ENCODE assay signal across 11 cellular contexts in genomic region chr11:6297831-6298230, GRCh38. TPM values are rescaled to one million over a fixed set of nuclear protein-coding genes. Genes with fewer than 3 reads are reported as not detected.
DNase-seq lines count a peak whose midpoint lies in the region; ATAC-seq, FAIRE-seq and TF ChIP-seq lines count a peak whose summit lies in the region.
"Had no signal": no experiment of that assay in that cellular context is flagged by ENCODE, and none has a peak within 500 bp of the region (broad histone marks: within the 10 kb centered on the region; RNA-seq: fewer than 3 reads in every experiment).

No MANE protein-coding gene starts in this region.

- peaks cover 27% of the 10 kb centered on the region for H3K27me3 Mint-ChIP-seq in stimulated activated memory B cell treated with anti-CD40 and anti-IgM and Interleukin-4, amounts not matched to agents 10 μg/mL and 1 μg/mL and 100 μg/mL, for 72 hours

- intact Hi-C loops in kidney (cut with DNase I) = no loop called here
- intact Hi-C loops in gastrocnemius medialis (cut with DNase I; ENCODE audit: low total_unique reads) = no loop called here

- no peak overlapping the region for H3K4me3 ChIP-seq in SK-N-SH (ENCODE audit: low read depth in 2 of 2, low read length in 1 of 2)
- H3K4me3 ChIP-seq in kidney (ENCODE audit: low read length in 2 of 2) = no peak overlapping the region
- no peak overlapping the region for H3K4me3 ChIP-seq in gastrocnemius medialis

- in situ Hi-C loops in GM13977 (cut with MboI; ENCODE audit: low pct_unique_long_range_greater_than_20kb, low sequenced_read_pairs, unreplicated experiment) = no loop called here
- in situ Hi-C loops in GM13976 (cut with MboI; ENCODE audit: low sequenced_read_pairs, unreplicated experiment) = no loop called here
- in situ Hi-C loops in gastrocnemius medialis (cut with MboI; ENCODE audit: low sequenced_read_pairs in 4 of 4) = loop anchor here in 1 of 4 donors (10.0 kb wide), 1 partner anchor 57 kb away; no protein-coding TSS in a partner anchor

- no peaks in the 10 kb centered on the region for H3K36me3 Mint-ChIP-seq in stimulated activated memory B cell treated with anti-CD40 and anti-IgM and Interleukin-4, amounts not matched to agents 10 μg/mL and 1 μg/mL and 100 μg/mL, for 72 hours

- CTCF ChIA-PET in SK-N-SH (lab: Yijun Ruan, JAX) = interaction anchor here (1.2 to 5.4 kb wide), 7 partner anchors 9 to 65 kb away, joined by 4 to 21 read pairs (median 9); no protein-coding TSS in a partner anchor

- no peaks in the 10 kb centered on the region for H3K4me1 Mint-ChIP-seq in stimulated activated memory B cell treated with anti-CD40 and anti-IgM and Interleukin-4, amounts not matched to agents 10 μg/mL and 1 μg/mL and 100 μg/mL, for 72 hours

- H2AFZ ChIP-seq in SK-N-SH (ENCODE audit: low read depth) = no peak overlapping the region

- no peaks in the 10 kb centered on the region for H3F3A ChIP-seq in SK-N-SH (replicated peaks; ENCODE audit: insufficient read depth)

- no peaks in the 10 kb centered on the region for H3K9me3 Mint-ChIP-seq in stimulated activated memory B cell treated with anti-CD40 and anti-IgM and Interleukin-4, amounts not matched to agents 10 μg/mL and 1 μg/mL and 100 μg/mL, for 72 hours

- H3K4me1 ChIP-seq in SK-N-SH (ENCODE audit: control insufficient read depth in 1 of 2, insufficient read depth in 2 of 2, low read depth in 1 of 2, low read length in 1 of 2) (no peaks in the 10 kb centered on the region), kidney (ENCODE audit: control insufficient read depth in 1 of 2, insufficient read depth in 1 of 2, low read depth in 1 of 2, low read length in 2 of 2) (no peaks in the 10 kb centered on the region), gastrocnemius medialis (no peaks in the 10 kb centered on the region)

- TF ChIP-seq CTCF in AG09319 (IDR thresholded peaks at IDR 0.05; ENCODE audit: low read depth, low read length) (peak; percentile 56), GM13977 (IDR thresholded peaks at IDR 0.05; ENCODE audit: extremely low read depth, insufficient read depth, missing control alignments) (peak; percentile 27), SK-N-SH (IDR thresholded peaks at IDR 0.05) (peak; percentile 51), kidney (IDR thresholded peaks at IDR 0.05; ENCODE audit: borderline replicate concordance, extremely low read depth, insufficient read depth) (peak; percentile 35), GM13976 (IDR thresholded peaks at IDR 0.05; ENCODE audit: borderline replicate concordance, control extremely low read depth, extremely low read depth, insufficient read depth, missing control alignments) (no peak), gastrocnemius medialis (IDR thresholded peaks at IDR 0.05 in 4 of 5, conservative IDR thresholded peaks at IDR 0.05 in 1 of 5) (peak in 1 of 5 experiments; percentile 27)

- H3K36me3 ChIP-seq in SK-N-SH (replicated peaks in 1 of 2; ENCODE audit: control insufficient read depth in 1 of 2, insufficient read depth in 2 of 2, low read length in 1 of 2) (no peaks in the 10 kb centered on the region), kidney (ENCODE audit: control insufficient read depth in 1 of 2, insufficient read depth in 2 of 2, low read length in 2 of 2) (no peaks in the 10 kb centered on the region), gastrocnemius medialis (no peaks in the 10 kb centered on the region)

- no peak for FAIRE-seq in kidney (lab: Jason Lieb, UNC)

- no peak for TF ChIP-seq POLR2A in gastrocnemius medialis (IDR thresholded peaks at IDR 0.05)

- H3K9me3 ChIP-seq in SK-N-SH = no peaks in the 10 kb centered on the region
- no peaks in the 10 kb centered on the region for H3K9me3 ChIP-seq in kidney (ENCODE audit: control insufficient read depth in 1 of 2, low read length in 2 of 2)
- H3K9me3 ChIP-seq in gastrocnemius medialis = no peaks in the 10 kb centered on the region

- no peak overlapping the region for H3K27ac Mint-ChIP-seq in stimulated activated memory B cell treated with anti-CD40 and anti-IgM and Interleukin-4, amounts not matched to agents 10 μg/mL and 1 μg/mL and 100 μg/mL, for 72 hours
- H3K27ac Mint-ChIP-seq: T-helper 17 cell had no signal

- POLR2A ChIA-PET in SK-N-SH (lab: Yijun Ruan, JAX) = no interaction called here

- H3K27me3 ChIP-seq in SK-N-SH (ENCODE audit: insufficient read depth) (peaks cover 18% of the 10 kb centered on the region; the same call in 1 of the 2 replicates), gastrocnemius medialis (no peaks in the 10 kb centered on the region)

- 19% methylated on average over 1 of the region's 1 CpG for WGBS in SK-N-SH (ENCODE audit: low lambda C conversion rate)

- H3K79me2 ChIP-seq in SK-N-SH (ENCODE audit: insufficient read depth) = no peaks in the 10 kb centered on the region

- ATAC-seq in stimulated activated memory B cell treated with anti-CD40 and anti-IgM and Interleukin-4, amounts not matched to agents 10 μg/mL and 1 μg/mL and 100 μg/mL, for 72 hours = no peak
- no peak for ATAC-seq in gastrocnemius medialis
- ATAC-seq: T-helper 17 cell had no signal

- H3K4me3 Mint-ChIP-seq in stimulated activated memory B cell treated with anti-CD40 and anti-IgM and Interleukin-4, amounts not matched to agents 10 μg/mL and 1 μg/mL and 100 μg/mL, for 72 hours = no peak overlapping the region
- H3K4me3 Mint-ChIP-seq: T-helper 17 cell had no signal

- no peak for TF ChIP-seq EP300 in SK-N-SH (IDR thresholded peaks at IDR 0.05; ENCODE audit: borderline replicate concordance in 1 of 2, low read depth in 1 of 2, low read length in 1 of 2)

- TF ChIP-seq RAD21 in SK-N-SH (IDR thresholded peaks at IDR 0.05; ENCODE audit: low read length) = peak; percentile 47; the same call in 1 of the 2 replicates

- DNase-seq in AG09319 (ENCODE audit: extremely low read depth, low read depth) = no peak
- no peak for DNase-seq in GM13977 (ENCODE audit: low spot score)
- DNase-seq in SK-N-SH = no peak
- DNase-seq in kidney = no peak
- no peak for DNase-seq in putamen (ENCODE audit: low spot score)
- DNase-seq in GM13976 (ENCODE audit: low spot score) = no peak
- DNase-seq in gastrocnemius medialis = no peak
- DNase-seq: activated gamma-delta T cell treated with Interleukin-2 at 50 U/mL for 16 hours, T-helper 17 cell had no signal

- no peak overlapping the region for H3K4me2 ChIP-seq in SK-N-SH

- no peak overlapping the region for H3K27ac ChIP-seq in SK-N-SH (ENCODE audit: low read depth in 2 of 2, low read length in 1 of 2)
- no peak overlapping the region for H3K27ac ChIP-seq in kidney (ENCODE audit: low read depth in 2 of 2, low read length in 2 of 2)
- no peak overlapping the region for H3K27ac ChIP-seq in gastrocnemius medialis

- H4K20me1 ChIP-seq in SK-N-SH (ENCODE audit: insufficient read depth) = no peaks in the 10 kb centered on the region

- no peak overlapping the region for H3K9ac ChIP-seq in SK-N-SH
- no peak overlapping the region for H3K9ac ChIP-seq in kidney (ENCODE audit: low read length in 2 of 2)

- no peaks in the 10 kb centered on the region for H3K9me2 ChIP-seq in SK-N-SH

TF ChIP-seq in SK-N-SH, 30 proteins besides CTCF, POLR2A, EP300 and RAD21:
- peak; percentile 15; the same call in 1 of the 2 replicates for TF ChIP-seq SMC3 (IDR thresholded peaks at IDR 0.05; ENCODE audit: low read depth, low read length)
- TF ChIP-seq JUND (IDR thresholded peaks at IDR 0.05) = no peak

RNA-seq across cellular contexts. Expression of gene CAVIN3, which starts 22.5 kb away (rescaled TPM):
- polyA plus RNA-seq in SK-N-SH (2012; rRNA removed) (21.5 and 23.5 TPM in 2 replicates), kidney (ENCODE audit: insufficient read depth, low read depth, low replicate concordance) (55.1 TPM)
- 8.3 and 18.9 TPM in 2 replicates for polyA plus RNA-seq in SK-N-SH (2012; cell fraction: cytosol; rRNA removed)
- 12.5 and 30.8 TPM in 2 replicates for polyA plus RNA-seq in SK-N-SH (2012; cell fraction: nucleus; rRNA removed)
- total RNA-seq in kidney (58.1 TPM), gastrocnemius medialis (10 to 100 TPM; 12.9 to 53.6 (median 34.1) TPM)
- total RNA-seq: T-helper 17 cell had no signal

RNA-seq across cellular contexts. Expression of gene CCKBR, which starts 38.2 kb away (rescaled TPM):
- polyA plus RNA-seq in SK-N-SH (2012; rRNA removed) = not detected in 2 replicates
- polyA plus RNA-seq in SK-N-SH (2012; cell fraction: cytosol; rRNA removed) = not detected in 2 replicates
- not detected in 2 replicates for polyA plus RNA-seq in SK-N-SH (2012; cell fraction: nucleus; rRNA removed)
- not detected for total RNA-seq in kidney
- not detected for polyA plus RNA-seq in kidney (ENCODE audit: insufficient read depth, low read depth, low replicate concordance)
- total RNA-seq in gastrocnemius medialis = not detected
- total RNA-seq: pulmonary artery endothelial cell, T-helper 17 cell had no signal

RNA-seq across cellular contexts. Expression of gene CNGA4, which starts 58.9 kb away (rescaled TPM):
- 0.08 and 0.13 TPM in 2 replicates for polyA plus RNA-seq in SK-N-SH (2012; rRNA removed)
- 0.10 TPM in 2 replicates for polyA plus RNA-seq in SK-N-SH (2012; cell fraction: cytosol; rRNA removed)
- polyA plus RNA-seq in SK-N-SH (2012; cell fraction: nucleus; rRNA removed) = 0.50 and 0.62 TPM in 2 replicates
- 0.22 TPM for total RNA-seq in kidney
- not detected for polyA plus RNA-seq in kidney (ENCODE audit: insufficient read depth, low read depth, low replicate concordance)
- not detected for total RNA-seq in gastrocnemius medialis
- total RNA-seq: pulmonary artery endothelial cell had no signal
